ENCODE assay signal across 8 cellular contexts in genomic region chr9:37466037-37466709, GRCh38. TPM values are rescaled to one million over a fixed set of nuclear protein-coding genes. Genes with fewer than 3 reads are reported as not detected.
DNase-seq lines count a peak whose midpoint lies in the region; ATAC-seq and TF ChIP-seq lines count a peak whose summit lies in the region.

No MANE protein-coding gene starts in this region.

- no peaks in the 10 kb centered on the region for H3K9me2 ChIP-seq in PC-9 (ENCODE audit: insufficient read depth)

- DNase-seq in AG08395 (ENCODE audit: low spot score) (peak; percentile 66), PC-9 (peak; percentile 58 to 72), anterior cingulate cortex (lab: John Stamatoyannopoulos, UW) (peak in 51 of 58 donors; percentile 27 to 83 (median 57)), hepatic stellate cell (ENCODE audit: low spot score) (peak; percentile 65), prostate gland (ENCODE audit: low spot score) (peak; percentile 43), NCI-H226 (no peak)

- TSS peak; percentile 97 for BruUV-seq in PC-9 (replicated peaks; lab: Mats Ljungman, UMichigan)

- H3K9me3 ChIP-seq in PC-9 (ENCODE audit: insufficient read depth, low read depth) (no peaks in the 10 kb centered on the region), prostate gland (no peaks in the 10 kb centered on the region)

- no peaks in the 10 kb centered on the region for H3K27me3 ChIP-seq in PC-9 (ENCODE audit: insufficient read depth, low read depth)
- H3K27me3 ChIP-seq in prostate gland (replicated peaks; ENCODE audit: insufficient read depth): no peaks in the 10 kb centered on the region

- CTCF ChIA-PET in PC-9 (lab: Charles Lee): interaction anchor here (0.8 to 1.8 kb wide), 2 partner anchors 15 to 20 kb away, joined by 3 to 5 read pairs; no protein-coding TSS in a partner anchor

- H2AFZ ChIP-seq in PC-9: peak overlapping the region; percentile 92

- POLR2A ChIA-PET in PC-9 (lab: Charles Lee; ENCODE audit: unreplicated experiment): interaction anchor here (0.6 to 0.7 kb wide), 3 partner anchors 53 to 568 kb away, joined by 3 to 8 read pairs (median 3); no protein-coding TSS in a partner anchor

- peak overlapping the region; percentile 82 for H3K4me2 ChIP-seq in PC-9

- intact Hi-C loops in PC-9 (cut with micrococcal nuclease; ENCODE audit: unreplicated experiment): no loop called here
- intact Hi-C loops in prostate gland (cut with DNase I): loop anchor here (10.0 kb wide), 2 partner anchors 51 to 341 kb away; partner anchors contain the start of gene ZCCHC7

- peak; percentile 6 for ATAC-seq in GM18502 (IDR thresholded peaks at IDR 0.05; ENCODE audit: poor library complexity, unreplicated experiment)
- ATAC-seq in HG03439 (IDR thresholded peaks at IDR 0.05; ENCODE audit: unreplicated experiment): peak; percentile 15

- peaks cover 35% of the 10 kb centered on the region for H3K79me2 ChIP-seq in PC-9 (ENCODE audit: low read depth)

- H4K20me1 ChIP-seq in PC-9 (ENCODE audit: insufficient read depth): 0 out of 2 replicates have a peak, but pooled peaks cover 7% of the 10 kb centered on the region

- TF ChIP-seq POLR2A in prostate gland (IDR thresholded peaks at IDR 0.05): no peak

- H3K4me1 ChIP-seq in PC-9 (replicated peaks; ENCODE audit: insufficient read depth): peaks cover 21% of the 10 kb centered on the region
- no peaks in the 10 kb centered on the region for H3K4me1 ChIP-seq in prostate gland (replicated peaks)

- H3K27ac ChIP-seq in PC-9 (peak overlapping the region; percentile 80), prostate gland (peak overlapping the region; percentile 97 to 99)

- no peaks in the 10 kb centered on the region for H3K36me3 ChIP-seq in PC-9 (ENCODE audit: low read depth)
- H3K36me3 ChIP-seq in prostate gland: no peaks in the 10 kb centered on the region

- under 1% methylated on average over 47 of the region's 47 CpGs for WGBS in prostate gland

- peak overlapping the region; percentile 71 for H3K4me3 ChIP-seq in PC-9
- peak overlapping the region; percentile 74 to 80 for H3K4me3 ChIP-seq in prostate gland

- H3F3A ChIP-seq in PC-9 (ENCODE audit: insufficient read depth, low read depth): peaks cover 29% of the 10 kb centered on the region

- TF ChIP-seq CTCF in PC-9 (conservative IDR thresholded peaks at IDR 0.05) (no peak), prostate gland (IDR thresholded peaks at IDR 0.05) (no peak)

RNA-seq across cellular contexts. Expression of gene ZBTB5, which starts 0.9 kb away (rescaled TPM):
- 7.7 and 8.8 TPM in 2 replicates for total RNA-seq in PC-9 (2021)
- 10 to 100 TPM; 17.8 to 26.6 TPM for total RNA-seq in prostate gland

RNA-seq across cellular contexts. Expression of gene POLR1E, which starts 19.6 kb away (rescaled TPM):
- total RNA-seq in PC-9 (2021) (19.7 and 21.8 TPM in 2 replicates), prostate gland (10 to 100 TPM; 20.7 to 21.0 TPM)

RNA-seq across cellular contexts. Expression of gene GRHPR, which starts 43.7 kb away (rescaled TPM):
- total RNA-seq in PC-9 (2021) (77.2 and 85.4 TPM in 2 replicates), prostate gland (100 to 1,000 TPM; 191 to 275 TPM)
